ENCODE assay signal across 20 cellular contexts in genomic region chr7:102849538-102849937, GRCh38.
"Had no signal": no experiment of that assay in that cellular context is flagged by ENCODE, and none has a peak within 500 bp of the region (broad histone marks: within the 10 kb centered on the region; RNA-seq: fewer than 3 reads in every experiment).

No MANE protein-coding gene starts in this region.

- ATAC-seq: esophagus mucosa; foreskin keratinocyte; left colon; left ventricle myocardium superior; mucosa of descending colon; naive thymus-derived CD8-positive, alpha-beta T cell; psoas muscle; right lobe of liver; stimulated activated naive B cell treated with anti-CD40 and anti-IgM and Interleukin-4, amounts not matched to agents 10 μg/mL and 1 μg/mL and 100 μg/mL, for 72 hours; stimulated activated naive CD8-positive, alpha-beta T cell treated with anti-CD3 and anti-CD28 coated beads, Interleukin-15, amount 100 ng/mL, for 72 hours had no signal

- H3K27me3 ChIP-seq: foreskin keratinocyte, neutrophil, right lobe of liver, spleen, testis, transverse colon had no signal

- H3K4me1 ChIP-seq: foreskin keratinocyte, psoas muscle, right lobe of liver, spleen, testis, transverse colon had no signal

- H3K36me3 ChIP-seq: neutrophil, right lobe of liver, transverse colon had no signal

- DNase-seq: effector memory CD4-positive, alpha-beta T cell; foreskin keratinocyte; left colon; left ventricle myocardium superior; mesendoderm; mucosa of descending colon; naive thymus-derived CD8-positive, alpha-beta T cell; psoas muscle; retina; right lobe of liver; spleen; stimulated activated CD4-positive, alpha-beta T cell treated with anti-CD3 and anti-CD28 coated beads, Interleukin-2, amount 100 ng/mL, for 24 hours; stimulated activated CD4-positive, alpha-beta T cell treated with anti-CD3 and anti-CD28 coated beads, Interleukin-4, amount 100 ng/mL, for 4 hours; stimulated activated naive B cell treated with anti-CD40 and anti-IgM and Interleukin-4, amounts not matched to agents 10 μg/mL and 1 μg/mL and 100 μg/mL, for 72 hours; stimulated activated naive CD8-positive, alpha-beta T cell treated with anti-CD3 and anti-CD28 coated beads, Interleukin-15, amount 100 ng/mL, for 72 hours; testis; transverse colon had no signal

- H3K27ac ChIP-seq: foreskin keratinocyte, neutrophil, psoas muscle, right lobe of liver, spleen, testis, transverse colon had no signal

- H3K9me3 ChIP-seq: mucosa of descending colon, neutrophil, psoas muscle, right lobe of liver, testis, transverse colon had no signal

- H3K4me3 ChIP-seq: lung, mucosa of descending colon, psoas muscle, right lobe of liver, spleen, testis, transverse colon had no signal
